ENCODE assay signal across 21 cellular contexts in genomic region chr15:66855039-66855438, GRCh38.
DNase-seq lines count a peak whose midpoint lies in the region; ATAC-seq, FAIRE-seq and TF ChIP-seq lines count a peak whose summit lies in the region.
"Had no signal": no experiment of that assay in that cellular context is flagged by ENCODE, and none has a peak within 500 bp of the region (broad histone marks: within the 10 kb centered on the region; RNA-seq: fewer than 3 reads in every experiment).

No MANE protein-coding gene starts in this region.

- H3K27ac Mint-ChIP-seq in astrocyte (ENCODE audit: unreplicated experiment): peak overlapping the region; percentile 30
- peak overlapping the region; percentile 83 for H3K27ac Mint-ChIP-seq in mesothelial cell of epicardium
- H3K27ac Mint-ChIP-seq: HFFc6 had no signal

- intact Hi-C loops in Panc1 (cut with micrococcal nuclease; ENCODE audit: unreplicated experiment): no loop called here
- intact Hi-C loops in right cardiac atrium (cut with DNase I): loop anchor here in 1 of 4 donors (2.0 kb wide), 1 partner anchor 252 kb away; no protein-coding TSS in a partner anchor

- peaks cover 6% of the 10 kb centered on the region for H3K79me2 ChIP-seq in astrocyte (ENCODE audit: insufficient read depth, low read length)

- H3K27ac ChIP-seq in Panc1 (ENCODE audit: low read length) (peak overlapping the region; percentile 90), astrocyte (ENCODE audit: low read depth, low read length) (no peak overlapping the region), right cardiac atrium (ENCODE audit: low read length) (no peak overlapping the region)
- H3K27ac ChIP-seq: C4-2B had no signal

- peaks cover 3% of the 10 kb centered on the region for H3K27me3 Mint-ChIP-seq in astrocyte (ENCODE audit: low read depth, unreplicated experiment)
- H3K27me3 Mint-ChIP-seq in mesothelial cell of epicardium (ENCODE audit: low read depth): no peaks in the 10 kb centered on the region

- TF ChIP-seq CTCF in Panc1 (IDR thresholded peaks at IDR 0.05): no peak
- TF ChIP-seq CTCF in astrocyte (IDR thresholded peaks at IDR 0.05; ENCODE audit: insufficient read depth, low read depth, low read length): no peak
- no peak for TF ChIP-seq CTCF in mesothelial cell of epicardium (IDR thresholded peaks at IDR 0.05; ENCODE audit: unreplicated experiment)

- no peaks in the 10 kb centered on the region for H3K9me3 ChIP-seq in Panc1 (ENCODE audit: control insufficient read depth, insufficient read depth, low read depth, low read length)
- no peaks in the 10 kb centered on the region for H3K9me3 ChIP-seq in astrocyte (ENCODE audit: insufficient read depth, low read depth, low read length)
- H3K9me3 ChIP-seq in right cardiac atrium (ENCODE audit: control insufficient read depth, low read length): no peaks in the 10 kb centered on the region
- H3K9me3 ChIP-seq: BE2C, HAP-1 had no signal

- H3K4me2 ChIP-seq in astrocyte (ENCODE audit: low read length): no peak overlapping the region

- no peak for FAIRE-seq in astrocyte (lab: Jason Lieb, UNC)
- FAIRE-seq: A204.1, D721Med, G401.6, GM12891, HTR-8/SVneo had no signal

- BruUV-seq in Panc1 (replicated peaks; lab: Mats Ljungman, UMichigan): no TSS peak

- H3K36me3 Mint-ChIP-seq in astrocyte (ENCODE audit: low read depth, unreplicated experiment): no peaks in the 10 kb centered on the region
- peaks cover 2% of the 10 kb centered on the region for H3K36me3 Mint-ChIP-seq in mesothelial cell of epicardium
- H3K36me3 Mint-ChIP-seq: CD4-positive, alpha-beta memory T cell had no signal

- DNase-seq in Panc1 (ENCODE audit: low read depth, low spot score) (no peak), astrocyte (ENCODE audit: low read depth) (no peak), mesothelial cell of epicardium (ENCODE audit: low spot score in 2 of 2, unreplicated experiment in 2 of 2) (no peak), NCI-H1048 (lab: John Stamatoyannopoulos, UW) (no peak), T1000 (lab: John Stamatoyannopoulos, UW) (no peak), right cardiac atrium (no peak)
- DNase-seq: BE2C; CD4-positive, alpha-beta memory T cell; DMS153; DMS79 treated with DMSO at 0.1 percent for 48 hours; EL; GOT3; HFFc6 had no signal

- ATAC-seq in Panc1 (no peak), HG03025 (IDR thresholded peaks at IDR 0.05; ENCODE audit: low FRiP score, unreplicated experiment) (no peak), right cardiac atrium (no peak)

- no peaks in the 10 kb centered on the region for H3K27me3 ChIP-seq in Panc1 (ENCODE audit: control insufficient read depth, insufficient read depth, low read length)
- no peaks in the 10 kb centered on the region for H3K27me3 ChIP-seq in astrocyte (ENCODE audit: insufficient read depth, low read length)
- no peaks in the 10 kb centered on the region for H3K27me3 ChIP-seq in right cardiac atrium (ENCODE audit: control insufficient read depth, insufficient read depth)
- H3K27me3 ChIP-seq: BE2C had no signal

- H3K9ac ChIP-seq in astrocyte (ENCODE audit: low read length): no peak overlapping the region

- POLR2A ChIA-PET in Panc1 (lab: Charles Lee): no interaction called here

- in situ Hi-C loops in Panc1 (cut with HindIII; ENCODE audit: low pct_unique_long_range_greater_than_20kb, low sequenced_read_pairs): no loop called here

- H3K9me3 Mint-ChIP-seq in astrocyte (ENCODE audit: unreplicated experiment) (no peaks in the 10 kb centered on the region), mesothelial cell of epicardium (no peaks in the 10 kb centered on the region)
- H3K9me3 Mint-ChIP-seq: HFFc6 had no signal

- H3K4me1 Mint-ChIP-seq in astrocyte (ENCODE audit: low read depth, unreplicated experiment) (peaks cover 12% of the 10 kb centered on the region), mesothelial cell of epicardium (peaks cover 47% of the 10 kb centered on the region)

- no peak overlapping the region for H2AFZ ChIP-seq in astrocyte (ENCODE audit: low read depth, low read length)

- 78% methylated on average over 1 of the region's 1 CpG for WGBS in right cardiac atrium

- no peaks in the 10 kb centered on the region for H3K36me3 ChIP-seq in Panc1 (ENCODE audit: control insufficient read depth, insufficient read depth, low read length)
- H3K36me3 ChIP-seq in astrocyte (ENCODE audit: insufficient read depth, low read length): no peaks in the 10 kb centered on the region
- H3K36me3 ChIP-seq: BE2C, HAP-1 had no signal

- H3K4me1 ChIP-seq in Panc1 (ENCODE audit: control insufficient read depth, insufficient read depth, low read length) (peaks cover 71% of the 10 kb centered on the region), astrocyte (ENCODE audit: insufficient read depth, low read length) (peaks cover 9% of the 10 kb centered on the region), right cardiac atrium (ENCODE audit: control insufficient read depth, insufficient read depth, low read length) (peaks cover 6% of the 10 kb centered on the region)

- CTCF ChIA-PET in Panc1 (lab: Charles Lee): interaction anchor here (0.6 to 0.7 kb wide), 3 partner anchors 250 to 294 kb away, joined by 8 to 9 read pairs (median 8); no protein-coding TSS in a partner anchor

- H3K4me3 Mint-ChIP-seq in astrocyte (ENCODE audit: unreplicated experiment): no peak overlapping the region
- no peak overlapping the region for H3K4me3 Mint-ChIP-seq in mesothelial cell of epicardium
- H3K4me3 Mint-ChIP-seq: CD4-positive, alpha-beta memory T cell; HFFc6 had no signal

- H4K20me1 ChIP-seq in astrocyte (ENCODE audit: insufficient read depth, low read length): no peaks in the 10 kb centered on the region

- no peak overlapping the region for H3K4me3 ChIP-seq in Panc1 (ENCODE audit: low read depth in 2 of 2, low read length in 2 of 2)
- H3K4me3 ChIP-seq in astrocyte (ENCODE audit: insufficient read depth, low read depth, low read length): no peak overlapping the region
- no peak overlapping the region for H3K4me3 ChIP-seq in right cardiac atrium (ENCODE audit: low read length)
- H3K4me3 ChIP-seq: HAP-1 had no signal
